ENCODE assay signal across 1 cellular context in the genomic region with DNA sequence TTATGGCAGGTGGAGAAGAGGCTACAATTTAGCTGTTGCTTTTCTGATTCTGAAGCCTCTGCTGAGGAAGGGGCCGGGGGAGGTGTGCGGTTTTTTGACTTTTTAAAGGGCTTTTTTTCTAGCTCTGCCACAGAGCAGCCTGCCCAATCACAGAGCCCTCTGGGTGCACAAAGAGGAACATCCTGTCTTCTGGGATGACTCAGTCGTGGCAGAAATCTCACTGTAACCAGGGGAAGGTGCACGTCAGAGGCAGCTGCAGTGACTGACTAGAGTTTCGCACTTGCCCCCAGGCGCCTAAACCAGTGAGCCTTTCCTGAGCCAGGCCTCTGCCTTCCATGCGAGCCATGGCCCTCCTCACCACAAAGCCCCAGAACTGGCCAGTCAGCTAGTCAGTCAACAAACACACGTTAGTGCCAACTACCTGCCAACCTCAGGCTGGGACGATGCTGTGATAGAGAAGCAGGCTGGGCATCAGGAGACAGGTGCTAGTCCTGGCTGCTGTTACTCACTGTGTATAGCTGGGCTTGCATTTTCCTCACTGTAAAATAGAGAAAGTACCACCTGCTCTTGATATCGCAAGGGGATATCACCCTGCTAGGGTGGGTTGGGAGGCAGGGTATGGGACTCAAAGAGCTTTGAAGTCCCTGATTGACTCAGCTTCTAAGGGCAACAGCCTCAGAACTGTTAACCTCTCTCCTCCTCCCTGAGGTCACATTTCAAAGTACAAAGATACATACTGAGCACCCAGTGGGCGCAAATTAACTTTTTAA.
TF ChIP-seq lines count a peak whose summit lies in the region.

No MANE protein-coding gene starts in this region.

TF ChIP-seq in HEK293T, 16 proteins besides CTCF, POLR2A, EP300 and RAD21 (continued from another document):
- TF ChIP-seq, protein P1, sequence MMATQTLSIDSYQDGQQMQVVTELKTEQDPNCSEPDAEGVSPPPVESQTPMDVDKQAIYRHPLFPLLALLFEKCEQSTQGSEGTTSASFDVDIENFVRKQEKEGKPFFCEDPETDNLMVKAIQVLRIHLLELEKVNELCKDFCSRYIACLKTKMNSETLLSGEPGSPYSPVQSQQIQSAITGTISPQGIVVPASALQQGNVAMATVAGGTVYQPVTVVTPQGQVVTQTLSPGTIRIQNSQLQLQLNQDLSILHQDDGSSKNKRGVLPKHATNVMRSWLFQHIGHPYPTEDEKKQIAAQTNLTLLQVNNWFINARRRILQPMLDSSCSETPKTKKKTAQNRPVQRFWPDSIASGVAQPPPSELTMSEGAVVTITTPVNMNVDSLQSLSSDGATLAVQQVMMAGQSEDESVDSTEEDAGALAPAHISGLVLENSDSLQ (IDR thresholded peaks at IDR 0.05) = no peak
- TF ChIP-seq SUZ12 (IDR thresholded peaks at IDR 0.05) = no peak
- no peak for TF ChIP-seq ELF4 (IDR thresholded peaks at IDR 0.05)
